31 cellular contexts compared by ENCODE assay signal in the genomic region with DNA sequence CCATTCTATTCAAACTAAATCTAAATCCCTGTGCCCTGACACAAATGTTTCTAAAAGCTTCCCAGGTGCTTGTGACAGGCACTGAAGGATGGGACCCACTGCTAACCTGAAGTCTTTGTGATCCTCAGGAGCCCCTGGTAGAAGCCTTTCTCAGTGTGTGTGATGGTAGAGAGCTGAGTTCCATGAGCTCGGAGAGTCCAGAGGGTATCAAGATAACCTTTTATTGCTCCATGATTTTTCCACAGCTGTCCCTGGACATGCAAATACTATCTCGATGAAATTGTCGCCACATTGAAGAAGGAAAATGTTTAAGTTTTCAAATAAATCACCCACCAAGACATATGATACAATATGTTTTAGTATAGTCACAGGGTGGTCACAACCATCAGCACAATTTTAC.
"Had no signal": no experiment of that assay in that cellular context is flagged by ENCODE, and none has a peak within 500 bp of the region (broad histone marks: within the 10 kb centered on the region; RNA-seq: fewer than 3 reads in every experiment).

No MANE protein-coding gene starts in this region.

- H3K27me3 Mint-ChIP-seq: activated CD4-positive, alpha-beta memory T cell treated with anti-CD3 and anti-CD28 coated beads for 36 hours; activated CD4-positive, alpha-beta T cell treated with anti-CD3 and anti-CD28 coated beads, Interleukin-2, amount 10 ng/mL, durations not matched to agents 24 days and 14 days; activated T-cell treated with anti-CD3 and anti-CD28 coated beads, Interleukin-2, amount 50 U/mL, for 24 hours; naive B cell; type B pancreatic cell had no signal

- H3K4me1 Mint-ChIP-seq: neural crest cell had no signal

- ATAC-seq: psoas muscle; SK-N-SH treated with all-trans-retinoic acid at 6 μM for 48 hours; stimulated activated naive CD8-positive, alpha-beta T cell treated with anti-CD3 and anti-CD28 coated beads, Interleukin-15, Interleukin-2, amounts not matched to agents 100 U/mL and 50 U/mL, for 24 hours had no signal

- H3K27ac ChIP-seq: epithelial cell of prostate, esophagus squamous epithelium, parathyroid adenoma, psoas muscle, thoracic aorta, uterus had no signal

- H3K36me3 ChIP-seq: thoracic aorta, uterus had no signal

- H3K9ac ChIP-seq: parathyroid adenoma had no signal

- H2AFZ ChIP-seq: parathyroid adenoma had no signal

- H3K9me3 ChIP-seq: esophagus squamous epithelium, psoas muscle, thoracic aorta, uterus had no signal

- H3K9me3 Mint-ChIP-seq: activated CD4-positive, alpha-beta memory T cell treated with anti-CD3 and anti-CD28 coated beads for 36 hours; activated CD4-positive, alpha-beta T cell treated with anti-CD3 and anti-CD28 coated beads, Interleukin-2, amount 10 ng/mL, durations not matched to agents 24 days and 14 days; activated T-cell treated with anti-CD3 and anti-CD28 coated beads, Interleukin-2, amount 50 U/mL, for 24 hours; naive B cell; neural crest cell; type B pancreatic cell had no signal

- FAIRE-seq: endometrium, keratinocyte had no signal

- DNase-seq: activated CD4-positive, alpha-beta memory T cell treated with anti-CD3 and anti-CD28 coated beads for 36 hours; activated CD4-positive, alpha-beta T cell treated with anti-CD3 and anti-CD28 coated beads, Interleukin-2, amount 10 ng/mL, durations not matched to agents 24 days and 14 days; activated CD4-positive, CD25-positive, alpha-beta regulatory T cell treated with anti-CD3 and anti-CD28 coated beads, Interleukin-2, amount 50 U/mL, for 72 hours; activated CD8-positive, alpha-beta memory T cell treated with anti-CD3 and anti-CD28 coated beads, Interleukin-2, amount 50 U/mL, for 48 hours; activated gamma-delta T cell; activated naive CD4-positive, alpha-beta T cell treated with anti-CD3 and anti-CD28 coated beads, Interleukin-2, amount 50 U/mL, for 16 hours; activated T-cell treated with anti-CD3 and anti-CD28 coated beads, Interleukin-2, amount 50 U/mL, for 24 hours; amniotic stem cell; central memory CD4-positive, alpha-beta T cell; dermis blood vessel endothelial cell; effector CD4-positive, alpha-beta T cell; esophagus squamous epithelium; foreskin melanocyte; left cardiac atrium; naive B cell; nucleus accumbens; psoas muscle; stimulated activated CD4-positive, alpha-beta T cell treated with anti-CD3 and anti-CD28 coated beads, Interleukin-15, amount 100 ng/mL, for 24 hours; stimulated activated CD4-positive, alpha-beta T cell treated with anti-CD3 and anti-CD28 coated beads, Interleukin-2, amount 100 ng/mL, for 24 hours; stimulated activated naive CD8-positive, alpha-beta T cell treated with anti-CD3 and anti-CD28 coated beads, Interleukin-15, Interleukin-2, amounts not matched to agents 100 U/mL and 50 U/mL, for 24 hours; T-helper 2 cell; uterus had no signal

- H3K4me3 Mint-ChIP-seq: activated CD4-positive, alpha-beta memory T cell treated with anti-CD3 and anti-CD28 coated beads for 36 hours; activated CD4-positive, alpha-beta T cell treated with anti-CD3 and anti-CD28 coated beads, Interleukin-2, amount 10 ng/mL, durations not matched to agents 24 days and 14 days; activated T-cell treated with anti-CD3 and anti-CD28 coated beads, Interleukin-2, amount 50 U/mL, for 24 hours; naive B cell; neural crest cell; type B pancreatic cell had no signal

- H3K4me1 ChIP-seq: parathyroid adenoma, uterus had no signal

- H3K4me3 ChIP-seq: esophagus squamous epithelium, lung, psoas muscle, thoracic aorta, uterus had no signal

- H3K27ac Mint-ChIP-seq: activated CD4-positive, alpha-beta memory T cell treated with anti-CD3 and anti-CD28 coated beads for 36 hours; activated CD4-positive, alpha-beta T cell treated with anti-CD3 and anti-CD28 coated beads, Interleukin-2, amount 10 ng/mL, durations not matched to agents 24 days and 14 days; activated T-cell treated with anti-CD3 and anti-CD28 coated beads, Interleukin-2, amount 50 U/mL, for 24 hours; type B pancreatic cell had no signal

- H3K27me3 ChIP-seq: esophagus squamous epithelium, uterus had no signal
